Comparison of ENCODE assay signal across 2 cellular contexts in the genomic region with DNA sequence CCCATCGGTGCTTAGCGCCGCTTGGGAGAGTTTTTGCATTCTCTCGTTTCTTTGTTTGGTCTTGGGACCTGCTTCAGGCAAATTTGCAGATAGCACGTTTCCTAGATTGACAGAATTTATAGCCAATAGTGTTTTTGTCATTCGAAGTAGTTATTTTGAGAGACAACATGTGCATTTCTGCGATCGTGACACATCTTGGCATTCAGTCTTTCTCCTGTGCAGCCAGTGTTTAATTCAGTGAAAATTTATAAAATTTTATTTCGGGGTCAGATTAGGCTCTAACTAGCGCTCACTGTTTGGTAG.
TF ChIP-seq lines count a peak whose summit lies in the region.

No MANE protein-coding gene starts in this region.

TF ChIP-seq in IMR-90, 13 proteins besides CTCF, POLR2A, EP300 and RAD21:
- TF ChIP-seq FOS (IDR thresholded peaks at IDR 0.05; ENCODE audit: low read depth, low read length): no peak
- no peak for TF ChIP-seq RFX5 (IDR thresholded peaks at IDR 0.05; ENCODE audit: low read depth, low read length)
- TF ChIP-seq MXI1 (IDR thresholded peaks at IDR 0.05; ENCODE audit: borderline replicate concordance, low read depth, low read length): 0 out of 2 replicates have a peak, but pooled peaks have one; percentile 22

TF ChIP-seq in GM12878, 131 proteins besides CTCF, POLR2A, EP300 and RAD21 (continues in another document):
- TF ChIP-seq, protein P1, sequence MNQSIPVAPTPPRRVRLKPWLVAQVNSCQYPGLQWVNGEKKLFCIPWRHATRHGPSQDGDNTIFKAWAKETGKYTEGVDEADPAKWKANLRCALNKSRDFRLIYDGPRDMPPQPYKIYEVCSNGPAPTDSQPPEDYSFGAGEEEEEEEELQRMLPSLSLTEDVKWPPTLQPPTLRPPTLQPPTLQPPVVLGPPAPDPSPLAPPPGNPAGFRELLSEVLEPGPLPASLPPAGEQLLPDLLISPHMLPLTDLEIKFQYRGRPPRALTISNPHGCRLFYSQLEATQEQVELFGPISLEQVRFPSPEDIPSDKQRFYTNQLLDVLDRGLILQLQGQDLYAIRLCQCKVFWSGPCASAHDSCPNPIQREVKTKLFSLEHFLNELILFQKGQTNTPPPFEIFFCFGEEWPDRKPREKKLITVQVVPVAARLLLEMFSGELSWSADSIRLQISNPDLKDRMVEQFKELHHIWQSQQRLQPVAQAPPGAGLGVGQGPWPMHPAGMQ (IDR thresholded peaks at IDR 0.05; ENCODE audit: borderline replicate concordance): no peak
- no peak for TF ChIP-seq SRF (IDR thresholded peaks at IDR 0.05; ENCODE audit: low read depth in 2 of 2, low read length in 2 of 2)
- no peak for TF ChIP-seq CHD4 (IDR thresholded peaks at IDR 0.05)
- TF ChIP-seq CHD1 (IDR thresholded peaks at IDR 0.05; ENCODE audit: low read depth, low read length): no peak
- TF ChIP-seq, protein P2, sequence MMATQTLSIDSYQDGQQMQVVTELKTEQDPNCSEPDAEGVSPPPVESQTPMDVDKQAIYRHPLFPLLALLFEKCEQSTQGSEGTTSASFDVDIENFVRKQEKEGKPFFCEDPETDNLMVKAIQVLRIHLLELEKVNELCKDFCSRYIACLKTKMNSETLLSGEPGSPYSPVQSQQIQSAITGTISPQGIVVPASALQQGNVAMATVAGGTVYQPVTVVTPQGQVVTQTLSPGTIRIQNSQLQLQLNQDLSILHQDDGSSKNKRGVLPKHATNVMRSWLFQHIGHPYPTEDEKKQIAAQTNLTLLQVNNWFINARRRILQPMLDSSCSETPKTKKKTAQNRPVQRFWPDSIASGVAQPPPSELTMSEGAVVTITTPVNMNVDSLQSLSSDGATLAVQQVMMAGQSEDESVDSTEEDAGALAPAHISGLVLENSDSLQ (IDR thresholded peaks at IDR 0.05): peak; percentile 96
- TF ChIP-seq, protein P3, sequence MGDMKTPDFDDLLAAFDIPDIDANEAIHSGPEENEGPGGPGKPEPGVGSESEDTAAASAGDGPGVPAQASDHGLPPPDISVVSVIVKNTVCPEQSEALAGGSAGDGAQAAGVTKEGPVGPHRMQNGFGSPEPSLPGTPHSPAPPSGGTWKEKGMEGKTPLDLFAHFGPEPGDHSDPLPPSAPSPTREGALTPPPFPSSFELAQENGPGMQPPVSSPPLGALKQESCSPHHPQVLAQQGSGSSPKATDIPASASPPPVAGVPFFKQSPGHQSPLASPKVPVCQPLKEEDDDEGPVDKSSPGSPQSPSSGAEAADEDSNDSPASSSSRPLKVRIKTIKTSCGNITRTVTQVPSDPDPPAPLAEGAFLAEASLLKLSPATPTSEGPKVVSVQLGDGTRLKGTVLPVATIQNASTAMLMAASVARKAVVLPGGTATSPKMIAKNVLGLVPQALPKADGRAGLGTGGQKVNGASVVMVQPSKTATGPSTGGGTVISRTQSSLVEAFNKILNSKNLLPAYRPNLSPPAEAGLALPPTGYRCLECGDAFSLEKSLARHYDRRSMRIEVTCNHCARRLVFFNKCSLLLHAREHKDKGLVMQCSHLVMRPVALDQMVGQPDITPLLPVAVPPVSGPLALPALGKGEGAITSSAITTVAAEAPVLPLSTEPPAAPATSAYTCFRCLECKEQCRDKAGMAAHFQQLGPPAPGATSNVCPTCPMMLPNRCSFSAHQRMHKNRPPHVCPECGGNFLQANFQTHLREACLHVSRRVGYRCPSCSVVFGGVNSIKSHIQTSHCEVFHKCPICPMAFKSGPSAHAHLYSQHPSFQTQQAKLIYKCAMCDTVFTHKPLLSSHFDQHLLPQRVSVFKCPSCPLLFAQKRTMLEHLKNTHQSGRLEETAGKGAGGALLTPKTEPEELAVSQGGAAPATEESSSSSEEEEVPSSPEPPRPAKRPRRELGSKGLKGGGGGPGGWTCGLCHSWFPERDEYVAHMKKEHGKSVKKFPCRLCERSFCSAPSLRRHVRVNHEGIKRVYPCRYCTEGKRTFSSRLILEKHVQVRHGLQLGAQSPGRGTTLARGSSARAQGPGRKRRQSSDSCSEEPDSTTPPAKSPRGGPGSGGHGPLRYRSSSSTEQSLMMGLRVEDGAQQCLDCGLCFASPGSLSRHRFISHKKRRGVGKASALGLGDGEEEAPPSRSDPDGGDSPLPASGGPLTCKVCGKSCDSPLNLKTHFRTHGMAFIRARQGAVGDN (IDR thresholded peaks at IDR 0.05): 0 out of 2 replicates have a peak, but pooled peaks have one; percentile 24
- no peak for TF ChIP-seq NR2F1 (conservative IDR thresholded peaks at IDR 0.05)
- TF ChIP-seq CHD2 (IDR thresholded peaks at IDR 0.05; ENCODE audit: borderline replicate concordance, low read depth, low read length): no peak
- TF ChIP-seq CBX3 (IDR thresholded peaks at IDR 0.05; ENCODE audit: borderline replicate concordance, low read depth): no peak
- TF ChIP-seq SREBF2 (IDR thresholded peaks at IDR 0.05; ENCODE audit: low read length): no peak
- TF ChIP-seq ATF7 (IDR thresholded peaks at IDR 0.05; ENCODE audit: low read depth): no peak
- TF ChIP-seq BCL11A (IDR thresholded peaks at IDR 0.05; ENCODE audit: low read depth, low read length): no peak
- TF ChIP-seq, protein P4, sequence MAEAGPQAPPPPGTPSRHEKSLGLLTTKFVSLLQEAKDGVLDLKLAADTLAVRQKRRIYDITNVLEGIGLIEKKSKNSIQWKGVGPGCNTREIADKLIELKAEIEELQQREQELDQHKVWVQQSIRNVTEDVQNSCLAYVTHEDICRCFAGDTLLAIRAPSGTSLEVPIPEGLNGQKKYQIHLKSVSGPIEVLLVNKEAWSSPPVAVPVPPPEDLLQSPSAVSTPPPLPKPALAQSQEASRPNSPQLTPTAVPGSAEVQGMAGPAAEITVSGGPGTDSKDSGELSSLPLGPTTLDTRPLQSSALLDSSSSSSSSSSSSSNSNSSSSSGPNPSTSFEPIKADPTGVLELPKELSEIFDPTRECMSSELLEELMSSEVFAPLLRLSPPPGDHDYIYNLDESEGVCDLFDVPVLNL (IDR thresholded peaks at IDR 0.05; ENCODE audit: low read depth, low read length): no peak
- TF ChIP-seq HDGF (IDR thresholded peaks at IDR 0.05): no peak
- TF ChIP-seq EED (IDR thresholded peaks at IDR 0.05; ENCODE audit: low read depth): no peak
- TF ChIP-seq RFX5 (IDR thresholded peaks at IDR 0.05; ENCODE audit: low read depth, low read length): no peak
- no peak for TF ChIP-seq ZNF217 (IDR thresholded peaks at IDR 0.05)
- no peak for TF ChIP-seq YY1 (IDR thresholded peaks at IDR 0.05; ENCODE audit: low read depth, low read length)
- no peak for TF ChIP-seq SIN3A (IDR thresholded peaks at IDR 0.05; ENCODE audit: low read depth, low read length)
- TF ChIP-seq BHLHE40 (IDR thresholded peaks at IDR 0.05; ENCODE audit: borderline replicate concordance in 1 of 2, low read depth in 2 of 2, low read length in 1 of 2): peak; percentile 57 to 76; a peak in 2 of 4 replicates
- no peak for TF ChIP-seq ZNF274 (IDR thresholded peaks at IDR 0.05; ENCODE audit: insufficient read depth, insufficient read length)
- TF ChIP-seq, protein P5, sequence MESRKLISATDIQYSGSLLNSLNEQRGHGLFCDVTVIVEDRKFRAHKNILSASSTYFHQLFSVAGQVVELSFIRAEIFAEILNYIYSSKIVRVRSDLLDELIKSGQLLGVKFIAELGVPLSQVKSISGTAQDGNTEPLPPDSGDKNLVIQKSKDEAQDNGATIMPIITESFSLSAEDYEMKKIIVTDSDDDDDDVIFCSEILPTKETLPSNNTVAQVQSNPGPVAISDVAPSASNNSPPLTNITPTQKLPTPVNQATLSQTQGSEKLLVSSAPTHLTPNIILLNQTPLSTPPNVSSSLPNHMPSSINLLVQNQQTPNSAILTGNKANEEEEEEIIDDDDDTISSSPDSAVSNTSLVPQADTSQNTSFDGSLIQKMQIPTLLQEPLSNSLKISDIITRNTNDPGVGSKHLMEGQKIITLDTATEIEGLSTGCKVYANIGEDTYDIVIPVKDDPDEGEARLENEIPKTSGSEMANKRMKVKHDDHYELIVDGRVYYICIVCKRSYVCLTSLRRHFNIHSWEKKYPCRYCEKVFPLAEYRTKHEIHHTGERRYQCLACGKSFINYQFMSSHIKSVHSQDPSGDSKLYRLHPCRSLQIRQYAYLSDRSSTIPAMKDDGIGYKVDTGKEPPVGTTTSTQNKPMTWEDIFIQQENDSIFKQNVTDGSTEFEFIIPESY (IDR thresholded peaks at IDR 0.05): no peak
- TF ChIP-seq, protein P6, sequence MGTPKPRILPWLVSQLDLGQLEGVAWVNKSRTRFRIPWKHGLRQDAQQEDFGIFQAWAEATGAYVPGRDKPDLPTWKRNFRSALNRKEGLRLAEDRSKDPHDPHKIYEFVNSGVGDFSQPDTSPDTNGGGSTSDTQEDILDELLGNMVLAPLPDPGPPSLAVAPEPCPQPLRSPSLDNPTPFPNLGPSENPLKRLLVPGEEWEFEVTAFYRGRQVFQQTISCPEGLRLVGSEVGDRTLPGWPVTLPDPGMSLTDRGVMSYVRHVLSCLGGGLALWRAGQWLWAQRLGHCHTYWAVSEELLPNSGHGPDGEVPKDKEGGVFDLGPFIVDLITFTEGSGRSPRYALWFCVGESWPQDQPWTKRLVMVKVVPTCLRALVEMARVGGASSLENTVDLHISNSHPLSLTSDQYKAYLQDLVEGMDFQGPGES (IDR thresholded peaks at IDR 0.05): no peak
- no peak for TF ChIP-seq TCF7 (IDR thresholded peaks at IDR 0.05; ENCODE audit: borderline replicate concordance)
- TF ChIP-seq, protein P7, sequence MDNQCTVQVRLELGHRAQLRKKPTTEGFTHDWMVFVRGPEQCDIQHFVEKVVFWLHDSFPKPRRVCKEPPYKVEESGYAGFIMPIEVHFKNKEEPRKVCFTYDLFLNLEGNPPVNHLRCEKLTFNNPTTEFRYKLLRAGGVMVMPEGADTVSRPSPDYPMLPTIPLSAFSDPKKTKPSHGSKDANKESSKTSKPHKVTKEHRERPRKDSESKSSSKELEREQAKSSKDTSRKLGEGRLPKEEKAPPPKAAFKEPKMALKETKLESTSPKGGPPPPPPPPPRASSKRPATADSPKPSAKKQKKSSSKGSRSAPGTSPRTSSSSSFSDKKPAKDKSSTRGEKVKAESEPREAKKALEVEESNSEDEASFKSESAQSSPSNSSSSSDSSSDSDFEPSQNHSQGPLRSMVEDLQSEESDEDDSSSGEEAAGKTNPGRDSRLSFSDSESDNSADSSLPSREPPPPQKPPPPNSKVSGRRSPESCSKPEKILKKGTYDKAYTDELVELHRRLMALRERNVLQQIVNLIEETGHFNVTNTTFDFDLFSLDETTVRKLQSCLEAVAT (IDR thresholded peaks at IDR 0.05): no peak
- no peak for TF ChIP-seq CBX5 (IDR thresholded peaks at IDR 0.05; ENCODE audit: low read depth)
- TF ChIP-seq CREM (IDR thresholded peaks at IDR 0.05; ENCODE audit: low read depth): no peak
- TF ChIP-seq, protein P8, sequence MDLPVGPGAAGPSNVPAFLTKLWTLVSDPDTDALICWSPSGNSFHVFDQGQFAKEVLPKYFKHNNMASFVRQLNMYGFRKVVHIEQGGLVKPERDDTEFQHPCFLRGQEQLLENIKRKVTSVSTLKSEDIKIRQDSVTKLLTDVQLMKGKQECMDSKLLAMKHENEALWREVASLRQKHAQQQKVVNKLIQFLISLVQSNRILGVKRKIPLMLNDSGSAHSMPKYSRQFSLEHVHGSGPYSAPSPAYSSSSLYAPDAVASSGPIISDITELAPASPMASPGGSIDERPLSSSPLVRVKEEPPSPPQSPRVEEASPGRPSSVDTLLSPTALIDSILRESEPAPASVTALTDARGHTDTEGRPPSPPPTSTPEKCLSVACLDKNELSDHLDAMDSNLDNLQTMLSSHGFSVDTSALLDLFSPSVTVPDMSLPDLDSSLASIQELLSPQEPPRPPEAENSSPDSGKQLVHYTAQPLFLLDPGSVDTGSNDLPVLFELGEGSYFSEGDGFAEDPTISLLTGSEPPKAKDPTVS (IDR thresholded peaks at IDR 0.05; ENCODE audit: low read depth, low read length): no peak
- TF ChIP-seq BMI1 (IDR thresholded peaks at IDR 0.05; ENCODE audit: borderline replicate concordance): no peak
- no peak for TF ChIP-seq TCF3 (IDR thresholded peaks at IDR 0.05; ENCODE audit: borderline replicate concordance, insufficient read depth, low read depth, low read length)
- TF ChIP-seq, protein P9, sequence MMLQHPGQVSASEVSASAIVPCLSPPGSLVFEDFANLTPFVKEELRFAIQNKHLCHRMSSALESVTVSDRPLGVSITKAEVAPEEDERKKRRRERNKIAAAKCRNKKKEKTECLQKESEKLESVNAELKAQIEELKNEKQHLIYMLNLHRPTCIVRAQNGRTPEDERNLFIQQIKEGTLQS (IDR thresholded peaks at IDR 0.05; ENCODE audit: borderline replicate concordance, extremely low read depth, low read depth, low read length): no peak
- TF ChIP-seq, protein P10, sequence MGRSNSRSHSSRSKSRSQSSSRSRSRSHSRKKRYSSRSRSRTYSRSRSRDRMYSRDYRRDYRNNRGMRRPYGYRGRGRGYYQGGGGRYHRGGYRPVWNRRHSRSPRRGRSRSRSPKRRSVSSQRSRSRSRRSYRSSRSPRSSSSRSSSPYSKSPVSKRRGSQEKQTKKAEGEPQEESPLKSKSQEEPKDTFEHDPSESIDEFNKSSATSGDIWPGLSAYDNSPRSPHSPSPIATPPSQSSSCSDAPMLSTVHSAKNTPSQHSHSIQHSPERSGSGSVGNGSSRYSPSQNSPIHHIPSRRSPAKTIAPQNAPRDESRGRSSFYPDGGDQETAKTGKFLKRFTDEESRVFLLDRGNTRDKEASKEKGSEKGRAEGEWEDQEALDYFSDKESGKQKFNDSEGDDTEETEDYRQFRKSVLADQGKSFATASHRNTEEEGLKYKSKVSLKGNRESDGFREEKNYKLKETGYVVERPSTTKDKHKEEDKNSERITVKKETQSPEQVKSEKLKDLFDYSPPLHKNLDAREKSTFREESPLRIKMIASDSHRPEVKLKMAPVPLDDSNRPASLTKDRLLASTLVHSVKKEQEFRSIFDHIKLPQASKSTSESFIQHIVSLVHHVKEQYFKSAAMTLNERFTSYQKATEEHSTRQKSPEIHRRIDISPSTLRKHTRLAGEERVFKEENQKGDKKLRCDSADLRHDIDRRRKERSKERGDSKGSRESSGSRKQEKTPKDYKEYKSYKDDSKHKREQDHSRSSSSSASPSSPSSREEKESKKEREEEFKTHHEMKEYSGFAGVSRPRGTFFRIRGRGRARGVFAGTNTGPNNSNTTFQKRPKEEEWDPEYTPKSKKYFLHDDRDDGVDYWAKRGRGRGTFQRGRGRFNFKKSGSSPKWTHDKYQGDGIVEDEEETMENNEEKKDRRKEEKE (IDR thresholded peaks at IDR 0.05): no peak
- no peak for TF ChIP-seq YBX1 (IDR thresholded peaks at IDR 0.05)
- TF ChIP-seq NBN (IDR thresholded peaks at IDR 0.05): no peak
- TF ChIP-seq, protein P11, sequence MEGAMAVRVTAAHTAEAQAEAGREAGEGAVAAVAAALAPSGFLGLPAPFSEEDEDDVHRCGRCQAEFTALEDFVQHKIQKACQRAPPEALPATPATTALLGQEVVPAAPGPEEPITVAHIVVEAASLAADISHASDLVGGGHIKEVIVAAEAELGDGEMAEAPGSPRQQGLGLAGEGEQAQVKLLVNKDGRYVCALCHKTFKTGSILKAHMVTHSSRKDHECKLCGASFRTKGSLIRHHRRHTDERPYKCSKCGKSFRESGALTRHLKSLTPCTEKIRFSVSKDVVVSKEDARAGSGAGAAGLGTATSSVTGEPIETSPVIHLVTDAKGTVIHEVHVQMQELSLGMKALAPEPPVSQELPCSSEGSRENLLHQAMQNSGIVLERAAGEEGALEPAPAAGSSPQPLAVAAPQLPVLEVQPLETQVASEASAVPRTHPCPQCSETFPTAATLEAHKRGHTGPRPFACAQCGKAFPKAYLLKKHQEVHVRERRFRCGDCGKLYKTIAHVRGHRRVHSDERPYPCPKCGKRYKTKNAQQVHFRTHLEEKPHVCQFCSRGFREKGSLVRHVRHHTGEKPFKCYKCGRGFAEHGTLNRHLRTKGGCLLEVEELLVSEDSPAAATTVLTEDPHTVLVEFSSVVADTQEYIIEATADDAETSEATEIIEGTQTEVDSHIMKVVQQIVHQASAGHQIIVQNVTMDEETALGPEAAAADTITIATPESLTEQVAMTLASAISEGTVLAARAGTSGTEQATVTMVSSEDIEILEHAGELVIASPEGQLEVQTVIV (IDR thresholded peaks at IDR 0.05; ENCODE audit: borderline replicate concordance, partially characterized antibody): no peak
- TF ChIP-seq SMARCA5 (IDR thresholded peaks at IDR 0.05): 0 out of 2 replicates have a peak, but pooled peaks have one; percentile 1
- no peak for TF ChIP-seq IRF4 (IDR thresholded peaks at IDR 0.05; ENCODE audit: low read depth, low read length)
- TF ChIP-seq IKZF2 (IDR thresholded peaks at IDR 0.05): no peak
- peak; percentile 68; the same call in 1 of the 2 replicates for TF ChIP-seq MXI1 (IDR thresholded peaks at IDR 0.05; ENCODE audit: low read depth, low read length)
